In the genomic region with DNA sequence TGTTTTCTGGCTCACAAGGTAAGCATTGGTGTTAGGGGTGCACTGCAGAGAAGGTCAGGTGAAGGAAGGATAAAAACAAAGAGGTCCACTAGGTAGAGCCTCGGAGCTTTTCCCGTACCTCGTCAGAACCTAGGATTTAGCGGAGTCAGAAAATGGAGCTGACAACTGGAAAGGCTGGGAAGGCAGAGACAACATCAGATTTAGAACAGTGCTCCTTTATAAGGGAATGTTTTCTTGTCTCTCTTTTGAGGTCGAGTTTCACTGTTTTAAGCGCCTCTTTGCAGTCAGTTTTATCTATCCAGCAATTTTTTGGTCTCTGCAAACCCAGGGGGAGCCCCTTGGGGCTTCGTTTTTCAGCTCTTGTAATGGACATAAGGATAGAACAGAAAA, we compare ENCODE assay signal across 9 cellular contexts.
DNase-seq lines count a peak whose midpoint lies in the region; ATAC-seq, FAIRE-seq and TF ChIP-seq lines count a peak whose summit lies in the region.
"Had no signal": no experiment of that assay in that cellular context is flagged by ENCODE, and none has a peak within 500 bp of the region (broad histone marks: within the 10 kb centered on the region; RNA-seq: fewer than 3 reads in every experiment).

No MANE protein-coding gene starts in this region.

- no peak for FAIRE-seq in RCC 7860 (lab: Jason Lieb, UNC)
- no peak for FAIRE-seq in GM12892 (lab: Jason Lieb, UNC)

- H3K9ac ChIP-seq in duodenal mucosa (ENCODE audit: low read depth in 1 of 2, low read length in 2 of 2) (peak overlapping the region; percentile 36 to 67), muscle layer of colon (ENCODE audit: low read length) (peak overlapping the region; percentile 91)

- H3K27ac ChIP-seq in ACC112 (ENCODE audit: low read depth, low read length), result peak overlapping the region; percentile 64
- peak overlapping the region; percentile 39 for H3K27ac ChIP-seq in duodenal mucosa (ENCODE audit: low read depth, low read length)
- H3K27ac ChIP-seq in muscle layer of colon (ENCODE audit: low read depth, low read length), result peak overlapping the region; percentile 96

- no peak for TF ChIP-seq POLR2A in GM12892 (IDR thresholded peaks at IDR 0.05; ENCODE audit: low read depth, low read length)

- H3K79me2 ChIP-seq in ACC112 (ENCODE audit: control insufficient read depth, insufficient read depth, low read length, unreplicated experiment), result peaks cover 11% of the 10 kb centered on the region

- H2AFZ ChIP-seq in ACC112 (ENCODE audit: low read length, unreplicated experiment), result peak overlapping the region; percentile 33

- H3K9me3 ChIP-seq in duodenal mucosa (ENCODE audit: control insufficient read depth in 1 of 2, low read length in 2 of 2) (no peaks in the 10 kb centered on the region), muscle layer of colon (ENCODE audit: low read length) (no peaks in the 10 kb centered on the region)

- no peak for TF ChIP-seq CTCF in LNCaP clone FGC (IDR thresholded peaks at IDR 0.05; ENCODE audit: control insufficient read depth, extremely low read depth, insufficient read depth)

- no peaks in the 10 kb centered on the region for H3K27me3 ChIP-seq in ACC112 (ENCODE audit: insufficient read depth, low read length)
- peaks cover 14 to 24% of the 10 kb centered on the region in 2 donors for H3K27me3 ChIP-seq in duodenal mucosa (ENCODE audit: control insufficient read depth in 1 of 2, insufficient read depth in 2 of 2, low read length in 2 of 2)
- H3K27me3 ChIP-seq in muscle layer of colon (ENCODE audit: control insufficient read depth in 1 of 2, insufficient read depth in 2 of 2, low read length in 2 of 2), result no peaks in the 10 kb centered on the region

- H3K36me3 ChIP-seq in ACC112 (ENCODE audit: insufficient read depth, low read length) (peaks cover 4% of the 10 kb centered on the region; the same call in 1 of the 2 replicates), duodenal mucosa (ENCODE audit: control insufficient read depth in 1 of 2, insufficient read depth in 2 of 2, low read length in 2 of 2) (peaks cover under 1 to 3% of the 10 kb centered on the region in 2 donors), muscle layer of colon (ENCODE audit: insufficient read depth, low read length) (peaks cover 14% of the 10 kb centered on the region)

- H3K4me1 ChIP-seq in ACC112 (ENCODE audit: control insufficient read depth, insufficient read depth, low read length, unreplicated experiment), result peaks cover 31% of the 10 kb centered on the region
- peaks cover 11 to 26% of the 10 kb centered on the region in 2 donors for H3K4me1 ChIP-seq in duodenal mucosa (ENCODE audit: control insufficient read depth in 1 of 2, insufficient read depth in 2 of 2, low read length in 2 of 2)
- H3K4me1 ChIP-seq in muscle layer of colon (ENCODE audit: insufficient read depth, low read length), result peaks cover 58% of the 10 kb centered on the region

- H3K4me3 ChIP-seq in ACC112 (ENCODE audit: low read depth, low read length) (peak overlapping the region; percentile 81), LNCaP clone FGC (ENCODE audit: low read depth, low read length) (peak overlapping the region; percentile 53), duodenal mucosa (ENCODE audit: low read depth in 1 of 2, low read length in 2 of 2) (peak overlapping the region; percentile 48 to 63), muscle layer of colon (ENCODE audit: low read depth in 1 of 2, low read length in 2 of 2) (peak overlapping the region; percentile 62 to 68)

- no peak for ATAC-seq in HG03095 (IDR thresholded peaks at IDR 0.05; ENCODE audit: unreplicated experiment)

- no peak for DNase-seq in LNCaP clone FGC (ENCODE audit: low read depth)
- DNase-seq in RCC 7860 (ENCODE audit: low spot score), result no peak
- no peak for DNase-seq in hepatic stellate cell (ENCODE audit: low spot score)
- DNase-seq in GM12892 (ENCODE audit: insufficient read length), result no peak
- DNase-seq: NCI-H345 had no signal

Comparison
In these comparisons a context has a peak if more than half of its experiments do, and no peak if none do; other contexts are left out.
1. H3K27ac ChIP-seq: peak in every context shown above with its lines; median percentile 96 in muscle layer of colon; 64 in ACC112; 39 in duodenal mucosa.